Comparison of ENCODE assay signal across 8 cellular contexts in genomic region chr1:9687120-9687875, GRCh38. TPM values are rescaled to one million over a fixed set of nuclear protein-coding genes. Genes with fewer than 3 reads are reported as not detected.
DNase-seq lines count a peak whose midpoint lies in the region; ATAC-seq lines count a peak whose summit lies in the region.

No MANE protein-coding gene starts in this region.

- H3K4me1 Mint-ChIP-seq in natural killer cell treated with Interleukin-12 subunit alpha and Interleukin-12 subunit beta and Interleukin-15 and Interleukin-18, amount 100 ng/mL, for 72 hours (ENCODE audit: low read depth in 2 of 2) = peaks cover 47 to 58% of the 10 kb centered on the region in 2 donors

- H3K36me3 ChIP-seq in stomach smooth muscle (ENCODE audit: control insufficient read depth in 2 of 2, insufficient read depth in 2 of 2, low read length in 2 of 2) = no peaks in the 10 kb centered on the region

- H3K9me3 ChIP-seq in stomach smooth muscle (ENCODE audit: control insufficient read depth in 2 of 2, low read length in 2 of 2) = no peaks in the 10 kb centered on the region

- H3K27ac Mint-ChIP-seq in natural killer cell treated with Interleukin-12 subunit alpha and Interleukin-12 subunit beta and Interleukin-15 and Interleukin-18, amount 100 ng/mL, for 72 hours = peak overlapping the region; percentile 80 to 83

- H3K36me3 Mint-ChIP-seq in natural killer cell treated with Interleukin-12 subunit alpha and Interleukin-12 subunit beta and Interleukin-15 and Interleukin-18, amount 100 ng/mL, for 72 hours = peaks cover 6% of the 10 kb centered on the region

- peak overlapping the region; percentile 75 to 77 for H3K4me3 ChIP-seq in stomach smooth muscle (ENCODE audit: low read length in 2 of 2)

- ATAC-seq in esophagus mucosa = peak; percentile 29
- peak; percentile 87 for ATAC-seq in natural killer cell treated with Interleukin-12 subunit alpha and Interleukin-12 subunit beta and Interleukin-15 and Interleukin-18, amount 100 ng/mL, for 72 hours

- H3K27me3 ChIP-seq in stomach smooth muscle (ENCODE audit: control insufficient read depth in 1 of 2, insufficient read depth in 2 of 2, low read length in 2 of 2) = no peaks in the 10 kb centered on the region

- no peaks in the 10 kb centered on the region for H3K9me3 Mint-ChIP-seq in natural killer cell treated with Interleukin-12 subunit alpha and Interleukin-12 subunit beta and Interleukin-15 and Interleukin-18, amount 100 ng/mL, for 72 hours

- H3K27ac ChIP-seq in stomach smooth muscle (ENCODE audit: low read length) = no peak overlapping the region

- peak overlapping the region; percentile 36 to 52 for H3K9ac ChIP-seq in stomach smooth muscle (ENCODE audit: low read length in 2 of 2)

- H3K27me3 Mint-ChIP-seq in natural killer cell treated with Interleukin-12 subunit alpha and Interleukin-12 subunit beta and Interleukin-15 and Interleukin-18, amount 100 ng/mL, for 72 hours = no peaks in the 10 kb centered on the region

- H3K4me3 Mint-ChIP-seq in natural killer cell treated with Interleukin-12 subunit alpha and Interleukin-12 subunit beta and Interleukin-15 and Interleukin-18, amount 100 ng/mL, for 72 hours = peak overlapping the region; percentile 75

- DNase-seq in DMS53 (lab: John Stamatoyannopoulos, UW) = peak; percentile 82
- peak; percentile 39 for DNase-seq in HCEC 1CT
- peak; percentile 95 for DNase-seq in NCI-H510A treated with DMSO at 0.1 percent for 48 hours (lab: John Stamatoyannopoulos, UW)
- DNase-seq in activated CD8-positive, alpha-beta memory T cell treated with anti-CD3 and anti-CD28 coated beads, Interleukin-2, amount 50 U/mL, for 4 hours = peak; percentile 86
- DNase-seq in natural killer cell treated with Interleukin-12 subunit alpha and Interleukin-12 subunit beta and Interleukin-15 and Interleukin-18, amount 100 ng/mL, for 72 hours (ENCODE audit: low spot score) = peak; percentile 92
- DNase-seq in cortex of kidney (lab: John Stamatoyannopoulos, UW) = no peak

- peaks cover 32% of the 10 kb centered on the region for H3K4me1 ChIP-seq in stomach smooth muscle (ENCODE audit: control insufficient read depth, insufficient read depth, low read length)

RNA-seq across cellular contexts. Expression of gene PIK3CD, which starts 35.8 kb away (rescaled TPM):
- 6.2 TPM for total RNA-seq in esophagus mucosa
- 100 to 1,000 TPM; 273 to 444 TPM for total RNA-seq in natural killer cell treated with Interleukin-12 subunit alpha and Interleukin-12 subunit beta and Interleukin-15 and Interleukin-18, amount 100 ng/mL, for 72 hours

Comparison
In these comparisons a context has a peak if more than half of its experiments do, and no peak if none do; other contexts are left out.
1. RNA of gene PIK3CD, which starts 35.8 kb away (total RNA-seq): 273 to 444 TPM in natural killer cell treated with Interleukin-12 subunit alpha and Interleukin-12 subunit beta and Interleukin-15 and Interleukin-18, amount 100 ng/mL, for 72 hours; 6.2 TPM in esophagus mucosa (single experiment); every median in the first group is over 10 times any median in the second.